3 cellular contexts compared by ENCODE assay signal in the genomic region with DNA sequence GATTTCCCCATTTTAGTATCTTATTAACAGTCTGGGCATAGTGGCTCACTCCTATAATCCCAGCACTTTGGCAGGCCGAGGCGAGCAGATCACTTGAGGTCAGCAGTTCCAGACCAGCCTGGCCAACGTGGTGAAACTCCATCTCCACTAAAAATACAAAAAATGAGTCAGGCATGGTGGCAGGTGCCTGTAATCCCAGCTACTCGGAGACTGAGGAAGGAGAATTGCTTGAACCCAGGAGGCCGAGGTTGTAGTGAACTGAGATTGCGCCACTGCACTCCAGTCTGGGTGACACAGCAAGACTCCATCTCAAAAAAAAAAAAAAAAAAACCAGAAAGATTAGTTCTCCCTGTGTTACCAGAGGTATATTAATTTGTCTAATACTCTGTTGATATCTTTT. TPM values are rescaled to one million over a fixed set of nuclear protein-coding genes. Genes with fewer than 3 reads are reported as not detected.
"Had no signal": no experiment of that assay in that cellular context is flagged by ENCODE, and none has a peak within 500 bp of the region (broad histone marks: within the 10 kb centered on the region; RNA-seq: fewer than 3 reads in every experiment).

No MANE protein-coding gene starts in this region.

RNA-seq across cellular contexts. Expression of a gene that starts 52.3 kb away (rescaled TPM):
- total RNA-seq: activated CD4-positive, alpha-beta T cell treated with anti-CD3 and anti-CD28 coated beads, Interleukin-2, amount 10 ng/mL, durations not matched to agents 7 days and 5 days; activated T-helper 2 cell treated with anti-CD3 and anti-CD28 coated beads, Interferon-gamma antibody, Interleukin-2, Interleukin-4, amounts not matched to agents 10 μg/mL and 5 μg/mL and 100 μg/mL, durations not matched to agents 14 hours and 24 hours and 36 hours; T-helper 2 cell treated with Interferon-gamma antibody and Interleukin-4, amounts not matched to agents 100 ng/mL and 5 ng/mL, for 36 hours had no signal
